In genomic region chr10:133010838-133011179, GRCh38 we compare ENCODE assay signal across 6 cellular contexts.
DNase-seq lines count a peak whose midpoint lies in the region; FAIRE-seq and TF ChIP-seq lines count a peak whose summit lies in the region.
"Not testable (repeated sequence)": the region's sequence is repeated elsewhere in the genome, so short reads cannot be mapped to it uniquely, and the experiment has no call there.

No MANE protein-coding gene starts in this region.

- not testable (repeated sequence) for H3K36me3 ChIP-seq in astrocyte (ENCODE audit: insufficient read depth, low read length); bronchial epithelial cell (ENCODE audit: control insufficient read depth, insufficient read depth, low read length); kidney (ENCODE audit: control insufficient read depth in 1 of 2, insufficient read depth in 2 of 2, low read length in 2 of 2); neutrophil

- H3K27ac ChIP-seq in astrocyte (ENCODE audit: low read depth, low read length); kidney (ENCODE audit: low read depth in 2 of 2, low read length in 2 of 2): not testable (repeated sequence)
- H3K27ac ChIP-seq in neutrophil: peak overlapping the region; percentile 81

- not testable (repeated sequence) for DNase-seq in GM19239 (ENCODE audit: insufficient read length, low spot score); HTR-8/SVneo (ENCODE audit: insufficient read length, low spot score); astrocyte (ENCODE audit: low read depth); bronchial epithelial cell (ENCODE audit: low read depth); kidney

- peaks cover 11% of the 10 kb centered on the region for H3K27me3 Mint-ChIP-seq in astrocyte (ENCODE audit: low read depth, unreplicated experiment)

- H3K4me1 Mint-ChIP-seq in astrocyte (ENCODE audit: low read depth, unreplicated experiment): not testable (repeated sequence)

- not testable (repeated sequence) for TF ChIP-seq CTCF in astrocyte (IDR thresholded peaks at IDR 0.05; ENCODE audit: insufficient read depth, low read depth, low read length); bronchial epithelial cell (IDR thresholded peaks at IDR 0.05; ENCODE audit: insufficient read depth, low read length, severe bottlenecking); kidney (IDR thresholded peaks at IDR 0.05; ENCODE audit: borderline replicate concordance, extremely low read depth, insufficient read depth); neutrophil (IDR thresholded peaks at IDR 0.05)

- not testable (repeated sequence) for H3K4me3 ChIP-seq in astrocyte (ENCODE audit: insufficient read depth, low read depth, low read length); bronchial epithelial cell (ENCODE audit: low read depth, low read length); kidney (ENCODE audit: low read length in 2 of 2)
- peak overlapping the region in 1 of 2 experiments; percentile 42 for H3K4me3 ChIP-seq in neutrophil (ENCODE audit: low read depth in 1 of 2, low read length in 1 of 2)

- FAIRE-seq in GM19239 (lab: Jason Lieb, UNC) (peak; percentile 44), HTR-8/SVneo (lab: Jason Lieb, UNC) (peak; percentile 99), astrocyte (lab: Jason Lieb, UNC) (peak; percentile 45), bronchial epithelial cell (lab: Jason Lieb, UNC) (peak; percentile 100), kidney (lab: Jason Lieb, UNC) (peak; percentile 93)

- not testable (repeated sequence) for H3K27ac Mint-ChIP-seq in astrocyte (ENCODE audit: unreplicated experiment)

- not testable (repeated sequence) for H3K9me3 Mint-ChIP-seq in astrocyte (ENCODE audit: unreplicated experiment)

- H4K20me1 ChIP-seq in astrocyte (ENCODE audit: insufficient read depth, low read length): not testable (repeated sequence)

- not testable (repeated sequence) for H3K9ac ChIP-seq in astrocyte (ENCODE audit: low read length); kidney (ENCODE audit: low read length in 2 of 2)

- not testable (repeated sequence) for H3K27me3 ChIP-seq in astrocyte (ENCODE audit: insufficient read depth, low read length); bronchial epithelial cell (ENCODE audit: control insufficient read depth, insufficient read depth, low read length); neutrophil

- not testable (repeated sequence) for H3K79me2 ChIP-seq in astrocyte (ENCODE audit: insufficient read depth, low read length)

- not testable (repeated sequence) for H3K4me1 ChIP-seq in astrocyte (ENCODE audit: insufficient read depth, low read length); kidney (ENCODE audit: control insufficient read depth in 1 of 2, insufficient read depth in 1 of 2, low read depth in 1 of 2, low read length in 2 of 2)
- peaks cover 65 to 67% of the 10 kb centered on the region in 2 experiments for H3K4me1 ChIP-seq in neutrophil (ENCODE audit: control insufficient read depth in 1 of 2, insufficient read depth in 1 of 2, low read depth in 1 of 2, low read length in 1 of 2)

- not testable (repeated sequence) for H3K9me3 ChIP-seq in astrocyte (ENCODE audit: insufficient read depth, low read depth, low read length); kidney (ENCODE audit: control insufficient read depth in 1 of 2, low read length in 2 of 2); neutrophil

- not testable (repeated sequence) for H2AFZ ChIP-seq in astrocyte (ENCODE audit: low read depth, low read length)

- not testable (repeated sequence) for H3K4me2 ChIP-seq in astrocyte (ENCODE audit: low read length)

- H3K4me3 Mint-ChIP-seq in astrocyte (ENCODE audit: unreplicated experiment): not testable (repeated sequence)

- intact Hi-C loops in kidney (cut with DNase I): not testable (repeated sequence)

- H3K36me3 Mint-ChIP-seq in astrocyte (ENCODE audit: low read depth, unreplicated experiment): not testable (repeated sequence)
